ENCODE assay signal across 14 cellular contexts in genomic region chr1:32775640-32776337, GRCh38. TPM values are rescaled to one million over a fixed set of nuclear protein-coding genes. Genes with fewer than 3 reads are reported as not detected.
DNase-seq lines count a peak whose midpoint lies in the region; ATAC-seq, FAIRE-seq and TF ChIP-seq lines count a peak whose summit lies in the region.
"Had no signal": no experiment of that assay in that cellular context is flagged by ENCODE, and none has a peak within 500 bp of the region (broad histone marks: within the 10 kb centered on the region; RNA-seq: fewer than 3 reads in every experiment).

No MANE protein-coding gene starts in this region.

- peak overlapping the region in 1 of 2 experiments; percentile 40 for H2BK12ac ChIP-seq in mesenchymal stem cell (ENCODE audit: low read length in 2 of 2)

- no peak for ATAC-seq in K562
- ATAC-seq in HG02973 (IDR thresholded peaks at IDR 0.05; ENCODE audit: unreplicated experiment) = no peak
- ATAC-seq: activated CD8-positive, alpha-beta memory T cell treated with anti-CD3 and anti-CD28 coated beads, Interleukin-2, amount 10 ng/mL, durations not matched to agents 7 days and 5 days; GM12878 had no signal

- no peak overlapping the region for H4K8ac ChIP-seq in mesenchymal stem cell (ENCODE audit: low read length)

- no peak overlapping the region for H2BK15ac ChIP-seq in mesenchymal stem cell (ENCODE audit: low read depth, poor library complexity, severe bottlenecking)

- H3K36me3 ChIP-seq in K562 (ENCODE audit: control insufficient read depth, insufficient read depth, low read length) (peaks cover 90% of the 10 kb centered on the region), mesenchymal stem cell (ENCODE audit: control insufficient read depth in 1 of 2, insufficient read depth in 2 of 2, low read depth in 1 of 2, low read length in 2 of 2) (peaks cover 70 to 73% of the 10 kb centered on the region in 2 experiments)

- no peak overlapping the region for H2BK120ac ChIP-seq in mesenchymal stem cell (ENCODE audit: low read depth, low read length)

- H3K9me3 ChIP-seq in K562 (replicated peaks; ENCODE audit: control insufficient read depth, insufficient read depth, low read depth, low read length) (no peaks in the 10 kb centered on the region), mesenchymal stem cell (ENCODE audit: control insufficient read depth, low read length) (no peaks in the 10 kb centered on the region)
- H3K9me3 ChIP-seq: Caco-2 had no signal

- TF ChIP-seq POLR2A in K562 (conservative IDR thresholded peaks at IDR 0.05) = no peak

- H2AK5ac ChIP-seq in mesenchymal stem cell (ENCODE audit: low read length, severe bottlenecking) = peak overlapping the region; percentile 6

- H2AFZ ChIP-seq in K562 (ENCODE audit: low read depth, low read length) (no peak overlapping the region), mesenchymal stem cell (ENCODE audit: low read depth, low read length) (no peak overlapping the region)

- peak overlapping the region in 1 of 2 experiments; percentile 64 for H3K18ac ChIP-seq in mesenchymal stem cell (ENCODE audit: low read depth in 1 of 2, low read length in 2 of 2)

- 67% methylated on average over 12 of the region's 13 CpGs for WGBS in K562 (ENCODE audit: insufficient coverage, low coverage, missing lambda C conversion rate)
- 85% methylated on average over 13 of the region's 13 CpGs for WGBS in mesenchymal stem cell

- no peak overlapping the region for H3K27ac ChIP-seq in K562 (ENCODE audit: extremely low read depth, low read depth, low read length)
- H3K27ac ChIP-seq in mesenchymal stem cell (ENCODE audit: low read length, poor library complexity, severe bottlenecking) = peak overlapping the region; percentile 78

- in situ Hi-C loops in K562 (cut with MboI) = no loop called here

- no peaks in the 10 kb centered on the region for H3K79me2 ChIP-seq in K562 (ENCODE audit: control insufficient read depth, insufficient read depth, low read length)

- POLR2A ChIA-PET in K562 (lab: Yijun Ruan, JAX) = interaction anchor here (0.5 to 8.8 kb wide), 19 partner anchors 7 to 278 kb away, joined by 3 to 116 read pairs (median 5); partner anchors contain the start of genes RBBP4 and ZBTB8OS

- no peak overlapping the region for H2BK5ac ChIP-seq in mesenchymal stem cell (ENCODE audit: low read depth, low read length, poor library complexity, severe bottlenecking)

- CTCF ChIA-PET in K562 (lab: Yijun Ruan, JAX; ENCODE audit: low intra/inter-chr PET ratio) = interaction anchor here (5.8 kb wide), 1 partner anchor 64 kb away, joined by 99 read pairs; no protein-coding TSS in a partner anchor

- H3K4me2 ChIP-seq in K562 (ENCODE audit: insufficient read depth, low read length) (no peak overlapping the region), mesenchymal stem cell (ENCODE audit: low read length, poor library complexity, severe bottlenecking) (no peak overlapping the region)

- H3K79me1 ChIP-seq in mesenchymal stem cell (replicated peaks; ENCODE audit: low read length, poor library complexity, severe bottlenecking) = peaks cover 12% of the 10 kb centered on the region

- intact Hi-C loops in K562 (cut with micrococcal nuclease) = no loop called here

- peaks cover 2 to 17% of the 10 kb centered on the region in 2 experiments; a peak in 3 of 5 replicates for H3K4me1 ChIP-seq in K562 (replicated peaks in 1 of 2; ENCODE audit: control insufficient read depth in 2 of 2, insufficient read depth in 2 of 2, low read length in 2 of 2)
- peaks cover 14% of the 10 kb centered on the region for H3K4me1 ChIP-seq in mesenchymal stem cell (ENCODE audit: control insufficient read depth, insufficient read depth, low read depth, low read length)

- H3K9me1 ChIP-seq in K562 (ENCODE audit: control insufficient read depth, insufficient read depth, low read length) = peaks cover 8% of the 10 kb centered on the region

- no peak for FAIRE-seq in K562 (lab: Jason Lieb, UNC)
- FAIRE-seq: GM12878 had no signal

- H4K20me1 ChIP-seq in K562 (replicated peaks; ENCODE audit: control insufficient read depth, insufficient read depth, low read length) = peaks cover 12% of the 10 kb centered on the region; the same call in 1 of the 2 replicates

- H3K14ac ChIP-seq in mesenchymal stem cell (ENCODE audit: low read length in 2 of 2) = peak overlapping the region in 1 of 2 experiments; percentile 74

- no peak overlapping the region for H3K4ac ChIP-seq in mesenchymal stem cell (ENCODE audit: low read depth in 1 of 2, low read length in 2 of 2)

- TF ChIP-seq CTCF in K562 (IDR thresholded peaks at IDR 0.05 in 2 of 3, conservative IDR thresholded peaks at IDR 0.05 in 1 of 3; ENCODE audit: insufficient read depth in 2 of 3, low read depth in 1 of 3, low read length in 3 of 3) = no peak

- TF ChIP-seq RAD21 in K562 (CRISPR knock-in tag; conservative IDR thresholded peaks at IDR 0.05 in 1 of 2, IDR thresholded peaks at IDR 0.05 in 1 of 2) = no peak

- H3K9ac ChIP-seq in K562 (ENCODE audit: insufficient read depth in 1 of 2, low read depth in 2 of 2, low read length in 2 of 2) (peak overlapping the region in 1 of 2 experiments; percentile 41; a peak in 1 of 4 replicates), mesenchymal stem cell (ENCODE audit: low read length) (peak overlapping the region; percentile 68)

- H3K4me3 ChIP-seq in K562 = no peak overlapping the region
- H3K4me3 ChIP-seq in mesenchymal stem cell (ENCODE audit: insufficient read depth in 1 of 2, low read depth in 1 of 2, low read length in 2 of 2) = peak overlapping the region in 1 of 2 experiments; percentile 9
- H3K4me3 ChIP-seq: GM12878 had no signal

- H3K27me3 ChIP-seq in K562 (ENCODE audit: control insufficient read depth in 2 of 2, insufficient read depth in 2 of 2, low read length in 2 of 2) (no peaks in the 10 kb centered on the region), mesenchymal stem cell (ENCODE audit: control insufficient read depth in 1 of 2, insufficient read depth in 1 of 2, low read length in 2 of 2) (no peaks in the 10 kb centered on the region)

- BruUV-seq in K562 (replicated peaks; lab: Mats Ljungman, UMichigan) = no TSS peak

- no peak for TF ChIP-seq EP300 in K562 (IDR thresholded peaks at IDR 0.05; ENCODE audit: low read length)

- DNase-seq in AG08395 (ENCODE audit: low spot score) = peak; percentile 73
- peak; percentile 63 for DNase-seq in M059J (ENCODE audit: low read depth)
- no peak for DNase-seq in K562 (ENCODE audit: extremely low read depth in 1 of 4, low spot score in 3 of 4)
- DNase-seq in mesenchymal stem cell = peak; percentile 41
- no peak for DNase-seq in NCI-H187 treated with DMSO at 0.1 percent for 48 hours (lab: John Stamatoyannopoulos, UW)
- DNase-seq in activated CD4-positive, alpha-beta T cell treated with anti-CD3 and anti-CD28 coated beads for 1 hour = no peak
- no peak for DNase-seq in activated CD4-positive, alpha-beta T cell treated with anti-CD3 and anti-CD28 coated beads for 4 hours
- DNase-seq: activated CD8-positive, alpha-beta memory T cell treated with anti-CD3 and anti-CD28 coated beads, Interleukin-2, amount 10 ng/mL, durations not matched to agents 7 days and 5 days; Caco-2; KG1; NCI-H2171 treated with DMSO at 0.1 percent for 48 hours; SIG-M5 had no signal

- no peak overlapping the region for H4K91ac ChIP-seq in mesenchymal stem cell (ENCODE audit: low read length)

- H3K23ac ChIP-seq in mesenchymal stem cell (ENCODE audit: low read length in 2 of 2) = no peak overlapping the region

RNA-seq across cellular contexts. Expression of gene YARS1, which starts 41.4 kb away (rescaled TPM):
- total RNA-seq in M059J (2014; rRNA removed; shearing (Covaris generic)) = 83.6 and 87.2 TPM in 2 replicates
- total RNA-seq in K562 (2011; cell fraction: chromatin; rRNA removed; ENCODE audit: low replicate concordance) = 469 and 618 TPM in 2 replicates
- total RNA-seq in K562 (2011; cell fraction: nucleolus; rRNA removed) = 286 and 302 TPM in 2 replicates
- total RNA-seq in K562 (2011; cell fraction: nucleoplasm; rRNA removed) = 416 and 469 TPM in 2 replicates
- total RNA-seq in K562 (2014; rRNA removed) (336 and 418 TPM in 2 replicates), K562 (2014; rRNA removed; fragmentation: Illumina TruSeq; extraction: Trizol) (207 and 229 TPM in 2 replicates), K562 (2015; rRNA removed; fragmentation: Illumina TruSeq; extraction: Trizol) (127 TPM in 2 replicates), K562 (2021) (276 and 306 TPM in 2 replicates)
- polyA plus RNA-seq in K562 (2011; rRNA removed) (166 and 174 TPM in 2 replicates), K562 (2014; fragmentation: Illumina TruSeq; extraction: Trizol) (312 and 330 TPM in 2 replicates), K562 (2014; fragmentation: Nextera tagmentation; extraction: Ambion mirVana) (10 to 100 TPM; 66.2 to 92.8 TPM), K562 (2014; rRNA removed) (182 and 201 TPM in 2 replicates)
- polyA plus RNA-seq in K562 (2011; cell fraction: cytosol; rRNA removed) = 69.3 and 114 TPM in 2 replicates
- polyA plus RNA-seq in K562 (2011; cell fraction: nucleus; rRNA removed) = 229 and 316 TPM in 2 replicates
- 197 and 532 TPM in 2 replicates for polyA plus RNA-seq in K562 (2012)
- 215 and 273 TPM in 2 replicates for polyA minus RNA-seq in K562 (2011; rRNA and poly(A)+ RNA removed)
- polyA minus RNA-seq in K562 (2011; cell fraction: cytosol; rRNA and poly(A)+ RNA removed) = 116 and 173 TPM in 2 replicates
- 55.7 and 137 TPM in 2 replicates for polyA minus RNA-seq in K562 (2011; cell fraction: nucleus; rRNA and poly(A)+ RNA removed)
- polyA plus RNA-seq in mesenchymal stem cell (2013, experiment 1 of 2) = 121 TPM
- polyA plus RNA-seq in mesenchymal stem cell (2013, experiment 2 of 2) = 121 TPM

RNA-seq across cellular contexts. Expression of gene S100PBP, which starts 41.7 kb away (rescaled TPM):
- 20.9 and 30.3 TPM in 2 replicates for total RNA-seq in M059J (2014; rRNA removed; shearing (Covaris generic))
- 129 and 333 TPM in 2 replicates for total RNA-seq in K562 (2011; cell fraction: chromatin; rRNA removed; ENCODE audit: low replicate concordance)
- total RNA-seq in K562 (2011; cell fraction: nucleolus; rRNA removed) = 72.0 and 90.1 TPM in 2 replicates
- 168 and 289 TPM in 2 replicates for total RNA-seq in K562 (2011; cell fraction: nucleoplasm; rRNA removed)
- 22.8 and 25.7 TPM in 2 replicates for total RNA-seq in K562 (2014; rRNA removed)
- 60.2 and 71.1 TPM in 2 replicates for total RNA-seq in K562 (2014; rRNA removed; fragmentation: Illumina TruSeq; extraction: Trizol)
- total RNA-seq in K562 (2015; rRNA removed; fragmentation: Illumina TruSeq; extraction: Trizol) = 36.3 and 45.2 TPM in 2 replicates
- total RNA-seq in K562 (2021) = 39.7 and 51.4 TPM in 2 replicates
- polyA plus RNA-seq in K562 (2011; rRNA removed) = 58.9 and 59.8 TPM in 2 replicates
- polyA plus RNA-seq in K562 (2011; cell fraction: cytosol; rRNA removed) = 11.6 and 25.9 TPM in 2 replicates
- polyA plus RNA-seq in K562 (2011; cell fraction: nucleus; rRNA removed) = 46.3 and 64.2 TPM in 2 replicates
- polyA plus RNA-seq in K562 (2012) = 17.6 and 23.2 TPM in 2 replicates
- 29.4 and 32.9 TPM in 2 replicates for polyA plus RNA-seq in K562 (2014; fragmentation: Illumina TruSeq; extraction: Trizol)
- 10 to 100 TPM; 22.9 to 31.8 TPM for polyA plus RNA-seq in K562 (2014; fragmentation: Nextera tagmentation; extraction: Ambion mirVana)
- polyA plus RNA-seq in K562 (2014; rRNA removed) = 29.3 and 37.7 TPM in 2 replicates
- polyA minus RNA-seq in K562 (2011; rRNA and poly(A)+ RNA removed) = 81.4 and 115 TPM in 2 replicates
- polyA minus RNA-seq in K562 (2011; cell fraction: cytosol; rRNA and poly(A)+ RNA removed) = 23.3 and 23.8 TPM in 2 replicates
- polyA minus RNA-seq in K562 (2011; cell fraction: nucleus; rRNA and poly(A)+ RNA removed) = 27.1 and 58.4 TPM in 2 replicates
- polyA plus RNA-seq in mesenchymal stem cell (2013, experiment 1 of 2) = 11.4 TPM
- polyA plus RNA-seq in mesenchymal stem cell (2013, experiment 2 of 2) = 11.2 TPM

Comparison
In these comparisons a context has a peak if more than half of its experiments do, and no peak if none do; other contexts are left out.
1. DNase-seq: peak in AG08395 (single experiment), M059J (single experiment) and mesenchymal stem cell (single experiment); none in K562 (0 of 4), NCI-H187 treated with DMSO at 0.1 percent for 48 hours (single experiment), activated CD4-positive, alpha-beta T cell treated with anti-CD3 and anti-CD28 coated beads for 1 hour (single experiment) and activated CD4-positive, alpha-beta T cell treated with anti-CD3 and anti-CD28 coated beads for 4 hours (0 of 2).